In genomic region chr1:21673277-21673780, GRCh38 we compare ENCODE assay signal across 9 cellular contexts. TPM values are rescaled to one million over a fixed set of nuclear protein-coding genes. Genes with fewer than 3 reads are reported as not detected.
DNase-seq lines count a peak whose midpoint lies in the region; ATAC-seq and TF ChIP-seq lines count a peak whose summit lies in the region.
"Had no signal": no experiment of that assay in that cellular context is flagged by ENCODE, and none has a peak within 500 bp of the region (broad histone marks: within the 10 kb centered on the region; RNA-seq: fewer than 3 reads in every experiment).

No MANE protein-coding gene starts in this region.

- no peak for DNase-seq in CD8-positive, alpha-beta memory T cell
- DNase-seq in NCI-H2196 (lab: John Stamatoyannopoulos, UW; ENCODE audit: unreplicated experiment) (peak; percentile 74), coronary artery (ENCODE audit: low spot score) (peak; percentile 87), nephron progenitor cell (no peak), NCI-H1436 (lab: John Stamatoyannopoulos, UW) (no peak)
- DNase-seq in naive thymus-derived CD4-positive, alpha-beta T cell: no peak
- DNase-seq: NCI-H187 treated with DMSO at 0.1 percent for 48 hours had no signal

- no peaks in the 10 kb centered on the region for H3K9me3 Mint-ChIP-seq in CD8-positive, alpha-beta memory T cell
- H3K9me3 Mint-ChIP-seq in nephron progenitor cell: no peaks in the 10 kb centered on the region
- no peaks in the 10 kb centered on the region for H3K9me3 Mint-ChIP-seq in naive thymus-derived CD4-positive, alpha-beta T cell

- peaks cover 0 to 12% (median 1%) of the 10 kb centered on the region in 3 donors for H3K36me3 Mint-ChIP-seq in CD8-positive, alpha-beta memory T cell
- no peaks in the 10 kb centered on the region for H3K36me3 Mint-ChIP-seq in nephron progenitor cell (ENCODE audit: low read depth)
- H3K36me3 Mint-ChIP-seq in naive thymus-derived CD4-positive, alpha-beta T cell: no peaks in the 10 kb centered on the region

- H3K36me3 ChIP-seq in CD8-positive, alpha-beta memory T cell (ENCODE audit: insufficient read depth, low read length): no peaks in the 10 kb centered on the region
- H3K36me3 ChIP-seq in naive thymus-derived CD4-positive, alpha-beta T cell (ENCODE audit: control insufficient read depth in 2 of 3, insufficient read depth in 3 of 3, low read length in 3 of 3): no peaks in the 10 kb centered on the region

- CTCF ChIA-PET in CD8-positive, alpha-beta memory T cell (lab: Charles Lee): interaction anchor here (1.3 kb wide), 1 partner anchor 14 kb away, joined by 4 read pairs; no protein-coding TSS in a partner anchor
- CTCF ChIA-PET in naive thymus-derived CD4-positive, alpha-beta T cell (lab: Charles Lee): interaction anchor here (0.8 kb wide), 1 partner anchor 34 kb away, joined by 3 read pairs; no protein-coding TSS in a partner anchor

- intact Hi-C loops in naive thymus-derived CD4-positive, alpha-beta T cell (cut with micrococcal nuclease): no loop called here

- H3K4me1 Mint-ChIP-seq in CD8-positive, alpha-beta memory T cell: peaks cover 0 to 18% (median 6%) of the 10 kb centered on the region in 3 donors
- H3K4me1 Mint-ChIP-seq in nephron progenitor cell: peaks cover 75% of the 10 kb centered on the region
- peaks cover 0 to 11% (median 1%) of the 10 kb centered on the region in 7 donors for H3K4me1 Mint-ChIP-seq in naive thymus-derived CD4-positive, alpha-beta T cell

- peaks cover 18% of the 10 kb centered on the region for H3K4me1 ChIP-seq in CD8-positive, alpha-beta memory T cell (ENCODE audit: insufficient read depth, low read length)
- peaks cover 0 to 12% of the 10 kb centered on the region in 2 donors for H3K4me1 ChIP-seq in naive thymus-derived CD4-positive, alpha-beta T cell (ENCODE audit: control insufficient read depth in 2 of 2, insufficient read depth in 2 of 2, low read length in 2 of 2)

- H3K27ac Mint-ChIP-seq in CD8-positive, alpha-beta memory T cell: peak overlapping the region in 2 of 8 donors; percentile 33 to 43
- peak overlapping the region; percentile 58 for H3K27ac Mint-ChIP-seq in nephron progenitor cell
- H3K27ac Mint-ChIP-seq in naive thymus-derived CD4-positive, alpha-beta T cell: no peak overlapping the region

- H3K27me3 Mint-ChIP-seq in CD8-positive, alpha-beta memory T cell: peaks cover 5 to 7% of the 10 kb centered on the region in 2 donors
- H3K27me3 Mint-ChIP-seq in nephron progenitor cell (ENCODE audit: low read depth, poor library complexity): peaks cover 18% of the 10 kb centered on the region
- peaks cover 0 to 22% (median under 1%) of the 10 kb centered on the region in 5 donors for H3K27me3 Mint-ChIP-seq in naive thymus-derived CD4-positive, alpha-beta T cell

- no peaks in the 10 kb centered on the region for H3K9me3 ChIP-seq in CD8-positive, alpha-beta memory T cell (ENCODE audit: low read length)
- no peaks in the 10 kb centered on the region for H3K9me3 ChIP-seq in naive thymus-derived CD4-positive, alpha-beta T cell (ENCODE audit: control insufficient read depth in 2 of 3, low read length in 3 of 3)

- POLR2A ChIA-PET in CD8-positive, alpha-beta memory T cell (lab: Charles Lee): no interaction called here
- POLR2A ChIA-PET in naive thymus-derived CD4-positive, alpha-beta T cell (lab: Charles Lee): no interaction called here

- TF ChIP-seq CTCF in coronary artery (IDR thresholded peaks at IDR 0.05) (no peak), nephron progenitor cell (IDR thresholded peaks at IDR 0.05) (no peak)

- no peak overlapping the region for H3K4me3 ChIP-seq in CD8-positive, alpha-beta memory T cell (ENCODE audit: low read length)
- H3K4me3 ChIP-seq in coronary artery: peak overlapping the region; percentile 14
- no peak overlapping the region for H3K4me3 ChIP-seq in naive thymus-derived CD4-positive, alpha-beta T cell (ENCODE audit: low read length)

- H3K4me3 Mint-ChIP-seq in CD8-positive, alpha-beta memory T cell: no peak overlapping the region
- H3K4me3 Mint-ChIP-seq in nephron progenitor cell: no peak overlapping the region
- no peak overlapping the region for H3K4me3 Mint-ChIP-seq in naive thymus-derived CD4-positive, alpha-beta T cell

- ATAC-seq in HG03135 (IDR thresholded peaks at IDR 0.05; ENCODE audit: unreplicated experiment): no peak
- ATAC-seq in naive thymus-derived CD4-positive, alpha-beta T cell: no peak
- ATAC-seq in GM19452 (IDR thresholded peaks at IDR 0.05; ENCODE audit: unreplicated experiment): no peak

- H3K27ac ChIP-seq in CD8-positive, alpha-beta memory T cell (ENCODE audit: low read depth, low read length): peak overlapping the region; percentile 1
- peak overlapping the region; percentile 3 to 28 for H3K27ac ChIP-seq in coronary artery
- no peak overlapping the region for H3K27ac ChIP-seq in naive thymus-derived CD4-positive, alpha-beta T cell (ENCODE audit: low read depth, low read length)

- H3K27me3 ChIP-seq in CD8-positive, alpha-beta memory T cell (ENCODE audit: insufficient read depth, low read length, poor library complexity, severe bottlenecking): peaks cover 4% of the 10 kb centered on the region
- peaks cover under 1 to 3% of the 10 kb centered on the region in 2 donors for H3K27me3 ChIP-seq in naive thymus-derived CD4-positive, alpha-beta T cell (ENCODE audit: control insufficient read depth in 2 of 2, insufficient read depth in 2 of 2, low read length in 2 of 2)

RNA-seq across cellular contexts. Expression of gene RAP1GAP, which starts 4.2 kb away (rescaled TPM):
- under 1 TPM; 0.44 to 0.50 TPM for total RNA-seq in CD8-positive, alpha-beta memory T cell
- not detected for polyA plus RNA-seq in CD8-positive, alpha-beta memory T cell
- total RNA-seq in naive thymus-derived CD4-positive, alpha-beta T cell: 1 to 10 TPM in 1 of 5 experiments, under 1 TPM in 3, not detected in 1; 0.16 to 1.4 (median 0.42) TPM
- not detected for polyA plus RNA-seq in naive thymus-derived CD4-positive, alpha-beta T cell

Comparison
In these comparisons a context has a peak if more than half of its experiments do, and no peak if none do; other contexts are left out.
1. DNase-seq: peak in NCI-H2196 (single experiment) and coronary artery (single experiment); none in CD8-positive, alpha-beta memory T cell (0 of 5), nephron progenitor cell (single experiment), NCI-H1436 (single experiment) and naive thymus-derived CD4-positive, alpha-beta T cell (0 of 9).